Comparison of ENCODE assay signal across 9 cellular contexts in genomic region chr10:110016037-110016436, GRCh38. TPM values are rescaled to one million over a fixed set of nuclear protein-coding genes. Genes with fewer than 3 reads are reported as not detected.
DNase-seq lines count a peak whose midpoint lies in the region; ATAC-seq and TF ChIP-seq lines count a peak whose summit lies in the region.
"Had no signal": no experiment of that assay in that cellular context is flagged by ENCODE, and none has a peak within 500 bp of the region (broad histone marks: within the 10 kb centered on the region; RNA-seq: fewer than 3 reads in every experiment).

No MANE protein-coding gene starts in this region.

- H3K9ac ChIP-seq in OCI-LY3 (ENCODE audit: low read length) (no peak overlapping the region), Karpas-422 (ENCODE audit: low read length) (no peak overlapping the region)

- no peak for TF ChIP-seq POLR2A in erythroblast (IDR thresholded peaks at IDR 0.05; ENCODE audit: low read length)

- no peaks in the 10 kb centered on the region for H3K9me2 ChIP-seq in Karpas-422 (replicated peaks; ENCODE audit: insufficient read depth, low read length)

- no peaks in the 10 kb centered on the region for H3K9me3 ChIP-seq in OCI-LY3 (ENCODE audit: insufficient read depth, low read length)
- no peaks in the 10 kb centered on the region for H3K9me3 ChIP-seq in osteoblast (ENCODE audit: low read depth, low read length)
- no peaks in the 10 kb centered on the region for H3K9me3 ChIP-seq in Karpas-422 (ENCODE audit: low read length)

- TF ChIP-seq CTCF in GM10248 (IDR thresholded peaks at IDR 0.05; ENCODE audit: control extremely low read depth, extremely low read depth, low read depth, missing control alignments): peak; percentile 18
- peak; percentile 49 for TF ChIP-seq CTCF in OCI-LY3 (IDR thresholded peaks at IDR 0.05; ENCODE audit: low read depth, low read length)
- peak; percentile 35 for TF ChIP-seq CTCF in osteoblast (IDR thresholded peaks at IDR 0.05; ENCODE audit: extremely low read depth, low read depth, low read length)

- H3K4me1 ChIP-seq in OCI-LY3 (ENCODE audit: low read length): peaks cover 5% of the 10 kb centered on the region
- H3K4me1 ChIP-seq in osteoblast (ENCODE audit: insufficient read depth, low read length): peaks cover 19% of the 10 kb centered on the region
- no peaks in the 10 kb centered on the region for H3K4me1 ChIP-seq in Karpas-422 (ENCODE audit: low read length)

- no peaks in the 10 kb centered on the region for H4K20me1 ChIP-seq in OCI-LY3 (ENCODE audit: insufficient read depth, low read length)
- peaks cover 43% of the 10 kb centered on the region for H4K20me1 ChIP-seq in osteoblast (ENCODE audit: insufficient read depth, low read length)
- H4K20me1 ChIP-seq in Karpas-422 (ENCODE audit: insufficient read depth, low read depth, low read length): no peaks in the 10 kb centered on the region; the same call in 1 of the 2 replicates

- H3K4me2 ChIP-seq in OCI-LY3 (ENCODE audit: low read length): no peak overlapping the region
- no peak overlapping the region for H3K4me2 ChIP-seq in osteoblast (ENCODE audit: insufficient read depth, low read length)
- H3K4me2 ChIP-seq in Karpas-422 (ENCODE audit: low read depth, low read length, poor library complexity, severe bottlenecking): no peak overlapping the region

- H3K4me3 ChIP-seq in OCI-LY3 (ENCODE audit: low read length): no peak overlapping the region
- no peak overlapping the region for H3K4me3 ChIP-seq in osteoblast (ENCODE audit: insufficient read depth, low read length)
- H3K4me3 ChIP-seq in Karpas-422 (ENCODE audit: low read length): no peak overlapping the region

- POLR2A ChIA-PET in GM10248 (lab: Yijun Ruan, JAX): no interaction called here

- CTCF ChIA-PET in GM10248 (lab: Yijun Ruan, JAX): interaction anchor here (0.8 to 1.9 kb wide), 6 partner anchors 16 to 135 kb away, joined by 3 to 4 read pairs (median 3); no protein-coding TSS in a partner anchor

- no peak for ATAC-seq in HG03045 (IDR thresholded peaks at IDR 0.05; ENCODE audit: unreplicated experiment)

- H3K36me3 ChIP-seq in OCI-LY3 (replicated peaks; ENCODE audit: low read depth, low read length): no peaks in the 10 kb centered on the region
- H3K36me3 ChIP-seq in osteoblast (ENCODE audit: insufficient read depth, low read length): peaks cover 4% of the 10 kb centered on the region
- no peaks in the 10 kb centered on the region for H3K36me3 ChIP-seq in Karpas-422 (ENCODE audit: insufficient read depth, low read length)

- H3K79me2 ChIP-seq in OCI-LY3 (ENCODE audit: low read length) (no peaks in the 10 kb centered on the region), osteoblast (ENCODE audit: insufficient read depth, low read length) (peaks cover 95% of the 10 kb centered on the region), Karpas-422 (ENCODE audit: low read length) (no peaks in the 10 kb centered on the region)

- no peaks in the 10 kb centered on the region for H3K27me3 ChIP-seq in OCI-LY3 (ENCODE audit: low read depth, low read length)
- H3K27me3 ChIP-seq in osteoblast (ENCODE audit: insufficient read depth, low read length): no peaks in the 10 kb centered on the region
- H3K27me3 ChIP-seq in Karpas-422 (ENCODE audit: low read length): no peaks in the 10 kb centered on the region

- no peak for DNase-seq in GM10248 (ENCODE audit: extremely low spot score)
- DNase-seq in erythroblast (lab: John Stamatoyannopoulos, UW): peak; percentile 27 to 47
- peak; percentile 62 for DNase-seq in osteoblast (ENCODE audit: insufficient read length, low spot score, missing footprints)
- DNase-seq in Karpas-422: no peak
- no peak for DNase-seq in T-helper 9 cell
- no peak for DNase-seq in NCI-H2171 (lab: John Stamatoyannopoulos, UW)
- DNase-seq: activated gamma-delta T cell treated with Interleukin-2 at 50 U/mL for 16 hours had no signal

- H3K27ac ChIP-seq in OCI-LY3 (ENCODE audit: low read length): no peak overlapping the region
- H3K27ac ChIP-seq in osteoblast (ENCODE audit: low read depth, low read length): no peak overlapping the region
- no peak overlapping the region for H3K27ac ChIP-seq in Karpas-422 (ENCODE audit: low read length)

- no peak overlapping the region for H2AFZ ChIP-seq in OCI-LY3 (ENCODE audit: low read depth, low read length)
- H2AFZ ChIP-seq in osteoblast (ENCODE audit: low read length): no peak overlapping the region
- no peak overlapping the region for H2AFZ ChIP-seq in Karpas-422 (ENCODE audit: low read length)

RNA-seq across cellular contexts. Expression of gene ADD3, which starts 8.3 kb away (rescaled TPM):
- total RNA-seq in osteoblast: 439 and 1,018 TPM in 2 replicates
- 15.4 and 16.5 TPM in 2 replicates for total RNA-seq in Karpas-422 (2014; rRNA removed; shearing (Covaris generic); ENCODE audit: low replicate concordance)

Comparison
In these comparisons a context has a peak if more than half of its experiments do, and no peak if none do; other contexts are left out.
1. DNase-seq: peak in erythroblast (2 of 2) and osteoblast (single experiment); none in GM10248 (single experiment), Karpas-422 (single experiment), T-helper 9 cell (single experiment) and NCI-H2171 (single experiment).
2. RNA of gene ADD3, which starts 8.3 kb away (total RNA-seq): 439 to 1,018 TPM in osteoblast; 15.4 to 16.5 TPM in Karpas-422; every median in the first group is over 10 times any median in the second.
3. Peak in every context shown above with its lines, with median percentiles within 50 percentile points of each other: CTCF ChIP-seq.